20 cellular contexts compared by ENCODE assay signal in genomic region chr6:14555804-14556203, GRCh38.
"Had no signal": no experiment of that assay in that cellular context is flagged by ENCODE, and none has a peak within 500 bp of the region (broad histone marks: within the 10 kb centered on the region; RNA-seq: fewer than 3 reads in every experiment).

No MANE protein-coding gene starts in this region.

- H3K27ac ChIP-seq: KMS-11, RWPE1 had no signal

- H3K9ac ChIP-seq: KMS-11, SK-N-SH had no signal

- ATAC-seq: HepG2 had no signal

- H3K4me2 ChIP-seq: KMS-11, SK-N-SH had no signal

- H3K9me3 ChIP-seq: SK-N-SH had no signal

- DNase-seq: IMR-90, Kasumi-1, MM.1S, NCI-H1092, NCI-H1105 treated with DMSO at 0.1 percent for 48 hours, NCI-H1417 treated with DMSO at 0.1 percent for 48 hours, NCI-H146, NCI-H1694 treated with DMSO at 0.1 percent for 48 hours, NCI-H1930, NCI-H2081, NCI-H2107, NCI-H2227 treated with DMSO at 0.1 percent for 48 hours, NCI-H524 treated with DMSO at 0.1 percent for 48 hours, NCI-H774, SHP77, SK-N-SH, SW 1271 had no signal

- FAIRE-seq: HepG2 had no signal
